ENCODE assay signal across 8 cellular contexts in the genomic region with DNA sequence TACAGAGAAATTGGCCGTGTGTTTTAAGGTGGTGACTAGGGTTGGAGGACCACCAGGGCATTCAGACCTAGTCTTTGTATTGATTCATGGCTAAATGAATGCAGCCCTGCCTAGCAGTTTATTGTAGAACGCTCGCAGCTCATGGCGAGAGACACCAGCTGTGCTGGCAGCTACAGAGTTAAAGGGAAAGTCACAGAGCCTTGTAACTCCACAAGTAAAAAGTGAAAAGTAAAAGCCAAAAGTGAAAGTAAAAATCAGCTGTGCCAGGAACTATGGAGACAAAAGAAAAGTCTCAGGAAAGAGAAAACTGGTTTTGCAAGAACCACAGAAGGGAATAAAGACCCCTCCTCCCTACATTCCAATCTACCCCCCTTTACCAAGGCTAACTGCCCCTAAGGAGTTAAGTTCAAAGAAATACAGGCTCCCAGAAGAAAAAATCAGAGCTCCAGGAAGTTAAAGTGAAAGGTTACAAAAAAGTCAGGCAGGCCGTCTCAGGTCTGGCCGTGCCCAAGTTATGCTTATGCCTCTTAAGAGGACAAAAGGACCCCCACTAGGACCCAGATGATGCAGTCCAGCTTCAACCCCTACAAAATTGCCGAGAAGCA. TPM values are rescaled to one million over a fixed set of nuclear protein-coding genes. Genes with fewer than 3 reads are reported as not detected.
DNase-seq lines count a peak whose midpoint lies in the region; ATAC-seq and TF ChIP-seq lines count a peak whose summit lies in the region.

No MANE protein-coding gene starts in this region.

- TF ChIP-seq POLR2A in uterus (IDR thresholded peaks at IDR 0.05): no peak

- no peak overlapping the region for H4K91ac ChIP-seq in mesenchymal stem cell (ENCODE audit: low read length)

- TF ChIP-seq CTCF in PC-3 (conservative IDR thresholded peaks at IDR 0.05; ENCODE audit: low read depth, low read length) (no peak), uterus (IDR thresholded peaks at IDR 0.05) (no peak)

- H2AK5ac ChIP-seq in mesenchymal stem cell (ENCODE audit: low read length, severe bottlenecking): no peak overlapping the region

- H3K27me3 ChIP-seq in PC-3 (ENCODE audit: low read length) (no peaks in the 10 kb centered on the region), endocrine pancreas (ENCODE audit: control insufficient read depth, insufficient read depth, low read length) (no peaks in the 10 kb centered on the region), mesenchymal stem cell (ENCODE audit: control insufficient read depth in 1 of 2, insufficient read depth in 1 of 2, low read length in 2 of 2) (no peaks in the 10 kb centered on the region), uterus (no peaks in the 10 kb centered on the region)

- BruUV-seq in PC-3 (replicated peaks; lab: Mats Ljungman, UMichigan): no TSS peak

- peaks cover 3% of the 10 kb centered on the region for H3K79me1 ChIP-seq in mesenchymal stem cell (replicated peaks; ENCODE audit: low read length, poor library complexity, severe bottlenecking)

- no peak overlapping the region for H2BK5ac ChIP-seq in mesenchymal stem cell (ENCODE audit: low read depth, low read length, poor library complexity, severe bottlenecking)

- H3K4me3 ChIP-seq in PC-3 (ENCODE audit: low read length) (peak overlapping the region; percentile 64), endocrine pancreas (ENCODE audit: control insufficient read depth, insufficient read depth, low read length) (peak overlapping the region; percentile 82), mesenchymal stem cell (ENCODE audit: insufficient read depth in 1 of 2, low read depth in 1 of 2, low read length in 2 of 2) (peak overlapping the region in 1 of 2 experiments; percentile 82), uterus (peak overlapping the region; percentile 43 to 62)

- ATAC-seq in PC-3 (peak; percentile 58), HG03378 (IDR thresholded peaks at IDR 0.05; ENCODE audit: unreplicated experiment) (no peak), GM19452 (IDR thresholded peaks at IDR 0.05; ENCODE audit: unreplicated experiment) (no peak)

- no peaks in the 10 kb centered on the region for H3K9me2 ChIP-seq in PC-3 (replicated peaks; ENCODE audit: low read length)

- intact Hi-C loops in PC-3 (cut with micrococcal nuclease) (no loop called here), uterus (cut with DNase I; ENCODE audit: low total_unique reads) (no loop called here)

- H4K8ac ChIP-seq in mesenchymal stem cell (ENCODE audit: low read length): peak overlapping the region; percentile 47

- DNase-seq in activated gamma-delta T cell treated with Interleukin-2 at 50 U/mL for 16 hours: peak; percentile 26
- no peak for DNase-seq in activated gamma-delta T cell (lab: John Stamatoyannopoulos, UW)
- peak; percentile 53 for DNase-seq in PC-3
- DNase-seq in mesenchymal stem cell: peak; percentile 85
- DNase-seq in uterus: peak; percentile 37 to 38

- H3K9ac ChIP-seq in PC-3 (ENCODE audit: low read length) (peak overlapping the region; percentile 52), endocrine pancreas (ENCODE audit: control insufficient read depth, insufficient read depth, low read length) (peak overlapping the region; percentile 62), mesenchymal stem cell (ENCODE audit: low read length) (peak overlapping the region; percentile 90)

- H2AFZ ChIP-seq in PC-3 (ENCODE audit: low read length) (peak overlapping the region; percentile 87), mesenchymal stem cell (ENCODE audit: low read depth, low read length) (no peak overlapping the region)

- H3K4ac ChIP-seq in mesenchymal stem cell (ENCODE audit: low read depth in 1 of 2, low read length in 2 of 2): no peak overlapping the region

- WGBS in mesenchymal stem cell: under 1% methylated on average over 6 of the region's 7 CpGs

- H3K18ac ChIP-seq in mesenchymal stem cell (ENCODE audit: low read depth in 1 of 2, low read length in 2 of 2): peak overlapping the region; percentile 67 to 87

- H2BK12ac ChIP-seq in mesenchymal stem cell (ENCODE audit: low read length in 2 of 2): peak overlapping the region in 1 of 2 experiments; percentile 71

- no peaks in the 10 kb centered on the region for H3K79me2 ChIP-seq in PC-3 (ENCODE audit: low read length)

- CTCF ChIA-PET in PC-3 (lab: Charles Lee): no interaction called here

- H3F3A ChIP-seq in PC-3 (ENCODE audit: low read length, unreplicated experiment): no peaks in the 10 kb centered on the region

- H2BK15ac ChIP-seq in mesenchymal stem cell (ENCODE audit: low read depth, poor library complexity, severe bottlenecking): no peak overlapping the region

- H3K4me2 ChIP-seq in PC-3 (ENCODE audit: low read length): peak overlapping the region; percentile 93
- peak overlapping the region; percentile 56 for H3K4me2 ChIP-seq in mesenchymal stem cell (ENCODE audit: low read length, poor library complexity, severe bottlenecking)

- H3K27ac ChIP-seq in PC-3 (ENCODE audit: low read length) (no peak overlapping the region), mesenchymal stem cell (ENCODE audit: low read length, poor library complexity, severe bottlenecking) (peak overlapping the region; percentile 78), uterus (peak overlapping the region; percentile 89)

- no peaks in the 10 kb centered on the region for H3K9me3 ChIP-seq in PC-3 (ENCODE audit: low read length)
- H3K9me3 ChIP-seq in endocrine pancreas (ENCODE audit: control insufficient read depth, low read length): no peaks in the 10 kb centered on the region
- no peaks in the 10 kb centered on the region for H3K9me3 ChIP-seq in mesenchymal stem cell (ENCODE audit: control insufficient read depth, low read length)
- no peaks in the 10 kb centered on the region for H3K9me3 ChIP-seq in uterus

- H3K36me3 ChIP-seq in PC-3 (ENCODE audit: low read depth, low read length): no peaks in the 10 kb centered on the region
- H3K36me3 ChIP-seq in endocrine pancreas (ENCODE audit: control insufficient read depth, insufficient read depth, low read length): no peaks in the 10 kb centered on the region
- no peaks in the 10 kb centered on the region for H3K36me3 ChIP-seq in mesenchymal stem cell (ENCODE audit: control insufficient read depth in 1 of 2, insufficient read depth in 2 of 2, low read depth in 1 of 2, low read length in 2 of 2)
- no peaks in the 10 kb centered on the region for H3K36me3 ChIP-seq in uterus

- H3K4me1 ChIP-seq in PC-3 (ENCODE audit: insufficient read depth, low read length): peaks cover 17% of the 10 kb centered on the region
- no peaks in the 10 kb centered on the region for H3K4me1 ChIP-seq in endocrine pancreas (ENCODE audit: control insufficient read depth, insufficient read depth, low read length)
- peaks cover 14% of the 10 kb centered on the region for H3K4me1 ChIP-seq in mesenchymal stem cell (ENCODE audit: control insufficient read depth, insufficient read depth, low read depth, low read length)
- peaks cover 0 to 3% of the 10 kb centered on the region in 2 donors for H3K4me1 ChIP-seq in uterus

- POLR2A ChIA-PET in PC-3 (lab: Charles Lee; ENCODE audit: unreplicated experiment): interaction anchor here (0.6 kb wide), 1 partner anchor 19 kb away, joined by 3 read pairs; no protein-coding TSS in a partner anchor

- H4K20me1 ChIP-seq in PC-3 (ENCODE audit: low read length): no peaks in the 10 kb centered on the region

- H2BK120ac ChIP-seq in mesenchymal stem cell (ENCODE audit: low read depth, low read length): no peak overlapping the region

- no peak overlapping the region for H3K14ac ChIP-seq in mesenchymal stem cell (ENCODE audit: low read length in 2 of 2)

- H3K23ac ChIP-seq in mesenchymal stem cell (ENCODE audit: low read length in 2 of 2): no peak overlapping the region

RNA-seq across cellular contexts. Expression of a gene that starts 46.4 kb away (rescaled TPM):
- total RNA-seq in PC-3 (2014; rRNA removed) (22.0 and 22.3 TPM in 2 replicates), uterus (10 to 100 TPM in 2 of 4 donors, 1 to 10 TPM in 2; 2.8 to 27.9 (median 13.1) TPM)
- polyA plus RNA-seq in mesenchymal stem cell (2013, experiment 1 of 2): 7.7 TPM
- 7.8 TPM for polyA plus RNA-seq in mesenchymal stem cell (2013, experiment 2 of 2)

RNA-seq across cellular contexts. Expression of a gene that starts 47.0 kb away (rescaled TPM):
- total RNA-seq in PC-3 (2014; rRNA removed): not detected in 2 replicates
- 0.11 TPM for polyA plus RNA-seq in mesenchymal stem cell (2013, experiment 1 of 2)
- 0.10 TPM for polyA plus RNA-seq in mesenchymal stem cell (2013, experiment 2 of 2)
- under 1 TPM in 2 of 4 donors, not detected in 2; 0.21 to 0.27 TPM for total RNA-seq in uterus

RNA-seq across cellular contexts. Expression of a gene that starts 54.9 kb away (rescaled TPM):
- 58.3 and 72.3 TPM in 2 replicates for total RNA-seq in PC-3 (2014; rRNA removed)
- polyA plus RNA-seq in mesenchymal stem cell (2013, experiment 1 of 2): 92.6 TPM
- polyA plus RNA-seq in mesenchymal stem cell (2013, experiment 2 of 2): 93.5 TPM
- total RNA-seq in uterus: 100 to 1,000 TPM in 2 of 4 donors, 10 to 100 TPM in 2; 45.3 to 126 (median 82.5) TPM

RNA-seq across cellular contexts. Expression of a gene that starts 55.2 kb away (rescaled TPM):
- total RNA-seq in PC-3 (2014; rRNA removed) (128 and 131 TPM in 2 replicates), uterus (100 to 1,000 TPM in 2 of 4 donors, 10 to 100 TPM in 2; 93.8 to 151 (median 110) TPM)
- 133 TPM for polyA plus RNA-seq in mesenchymal stem cell (2013, experiment 1 of 2)
- polyA plus RNA-seq in mesenchymal stem cell (2013, experiment 2 of 2): 135 TPM
